24 cellular contexts compared by ENCODE assay signal in genomic region chr4:171517883-171518282, GRCh38.
DNase-seq lines count a peak whose midpoint lies in the region; ATAC-seq, FAIRE-seq and TF ChIP-seq lines count a peak whose summit lies in the region.
"Had no signal": no experiment of that assay in that cellular context is flagged by ENCODE, and none has a peak within 500 bp of the region (broad histone marks: within the 10 kb centered on the region; RNA-seq: fewer than 3 reads in every experiment).

No MANE protein-coding gene starts in this region.

- H2BK5ac ChIP-seq in neuronal stem cell (ENCODE audit: low read length) = no peak overlapping the region

- no peak overlapping the region for H4K91ac ChIP-seq in neuronal stem cell (ENCODE audit: low read depth, low read length, poor library complexity)

- no peak overlapping the region for H3K23ac ChIP-seq in neuronal stem cell (ENCODE audit: low read depth, low read length, poor library complexity)

- TF ChIP-seq CTCF in GM12865 (IDR thresholded peaks at IDR 0.05; ENCODE audit: insufficient read depth, low read depth, low read length, missing control alignments) (no peak), SU-DHL-6 (IDR thresholded peaks at IDR 0.05; ENCODE audit: insufficient read depth, low read length, poor library complexity, severe bottlenecking) (no peak), mesothelial cell of epicardium (IDR thresholded peaks at IDR 0.05; ENCODE audit: unreplicated experiment) (no peak)

- DNase-seq in GM12865 (ENCODE audit: low read depth) = peak; percentile 25
- no peak for DNase-seq in neuronal stem cell (ENCODE audit: low spot score)
- no peak for DNase-seq in RCC 7860 (ENCODE audit: low spot score)
- DNase-seq in mesothelial cell of epicardium (ENCODE audit: low spot score in 2 of 2, unreplicated experiment in 2 of 2) = no peak
- DNase-seq: 8988T; ACHN; BE2C; CD4-positive, alpha-beta memory T cell; CD4-positive, CD25-positive, alpha-beta regulatory T cell; CD8-positive, alpha-beta memory T cell; COR-L47; DMS 273 treated with DMSO at 0.1 percent for 48 hours; DMS153; DMS53; DMS79; DND-41; EL had no signal

- no peak overlapping the region for H2AK5ac ChIP-seq in neuronal stem cell (ENCODE audit: low read depth, low read length)

- no peaks in the 10 kb centered on the region for H3K9me3 ChIP-seq in SU-DHL-6 (ENCODE audit: insufficient read depth, low read length)
- H3K9me3 ChIP-seq in neuronal stem cell (replicated peaks in 1 of 2; ENCODE audit: control insufficient read depth in 2 of 2, insufficient read depth in 1 of 2, low read depth in 1 of 2, low read length in 2 of 2) = no peaks in the 10 kb centered on the region
- H3K9me3 ChIP-seq: BE2C, BLaER1 had no signal

- H3K27me3 ChIP-seq in SU-DHL-6 (ENCODE audit: low read length) = no peaks in the 10 kb centered on the region
- H3K27me3 ChIP-seq in neuronal stem cell (ENCODE audit: control insufficient read depth in 3 of 3, insufficient read depth in 3 of 3, low read depth in 1 of 3, low read length in 3 of 3) = no peaks in the 10 kb centered on the region
- H3K27me3 ChIP-seq: BE2C, BLaER1 had no signal

- no CpG with 5 or more reads among the region's 1 CpG for WGBS in neuronal stem cell (ENCODE audit: extremely low coverage in 2 of 2, insufficient read length in 2 of 2, insufficient replicate concordance in 1 of 2), 2 donors

- H4K8ac ChIP-seq in neuronal stem cell (ENCODE audit: low read depth, low read length) = no peak overlapping the region

- no peak overlapping the region for H3K27ac ChIP-seq in SU-DHL-6 (ENCODE audit: low read depth, low read length)
- H3K27ac ChIP-seq in neuronal stem cell (replicated peaks; ENCODE audit: low read length) = no peak overlapping the region
- H3K27ac ChIP-seq: BLaER1, C4-2B had no signal

- no peaks in the 10 kb centered on the region for H3K79me2 ChIP-seq in SU-DHL-6 (ENCODE audit: insufficient read depth, low read length)

- H2BK120ac ChIP-seq in neuronal stem cell (ENCODE audit: low read depth, low read length) = no peak overlapping the region

- no peak overlapping the region for H2BK15ac ChIP-seq in neuronal stem cell (ENCODE audit: low read length)

- no peaks in the 10 kb centered on the region for H4K20me1 ChIP-seq in SU-DHL-6 (ENCODE audit: low read depth, low read length)
- H4K20me1 ChIP-seq: BLaER1 had no signal

- no peak overlapping the region for H3K4me2 ChIP-seq in SU-DHL-6 (ENCODE audit: low read depth, low read length, poor library complexity, severe bottlenecking)
- H3K4me2 ChIP-seq in neuronal stem cell (ENCODE audit: insufficient read depth, low read length, poor library complexity, severe bottlenecking) = no peak overlapping the region
- H3K4me2 ChIP-seq: BLaER1 had no signal

- H3K9me3 Mint-ChIP-seq in mesothelial cell of epicardium = peaks cover 4% of the 10 kb centered on the region

- H3K4me3 Mint-ChIP-seq in mesothelial cell of epicardium = no peak overlapping the region
- H3K4me3 Mint-ChIP-seq: CD4-positive, CD25-positive, alpha-beta regulatory T cell; CD8-positive, alpha-beta memory T cell had no signal

- no peaks in the 10 kb centered on the region for H3K9me2 ChIP-seq in SU-DHL-6 (replicated peaks; ENCODE audit: insufficient read depth, low read length)

- no peak overlapping the region for H3K27ac Mint-ChIP-seq in mesothelial cell of epicardium
- H3K27ac Mint-ChIP-seq: CD4-positive, alpha-beta memory T cell; CD4-positive, CD25-positive, alpha-beta regulatory T cell; CD8-positive, alpha-beta memory T cell had no signal

- no peak for FAIRE-seq in RCC 7860 (lab: Jason Lieb, UNC)
- FAIRE-seq: A204.1, GM12892, GM18507 had no signal

- no peaks in the 10 kb centered on the region for H3K36me3 Mint-ChIP-seq in mesothelial cell of epicardium
- H3K36me3 Mint-ChIP-seq: CD4-positive, alpha-beta memory T cell; CD4-positive, CD25-positive, alpha-beta regulatory T cell; CD8-positive, alpha-beta memory T cell had no signal

- peak overlapping the region; percentile 5 for H2AFZ ChIP-seq in SU-DHL-6 (ENCODE audit: low read depth, low read length, severe bottlenecking)
- peak overlapping the region; percentile 22 for H2AFZ ChIP-seq in neuronal stem cell (ENCODE audit: low read length)

- H3K9ac ChIP-seq in SU-DHL-6 (ENCODE audit: low read length) (no peak overlapping the region), neuronal stem cell (ENCODE audit: low read depth, low read length, poor library complexity) (no peak overlapping the region)
- H3K9ac ChIP-seq: BLaER1 had no signal

- H3K27me3 Mint-ChIP-seq in mesothelial cell of epicardium (ENCODE audit: low read depth) = no peaks in the 10 kb centered on the region
- H3K27me3 Mint-ChIP-seq: CD4-positive, alpha-beta memory T cell; CD4-positive, CD25-positive, alpha-beta regulatory T cell; CD8-positive, alpha-beta memory T cell had no signal

- no peaks in the 10 kb centered on the region for H3K79me1 ChIP-seq in neuronal stem cell (ENCODE audit: low read depth, low read length)

- H3F3A ChIP-seq in SU-DHL-6 (ENCODE audit: insufficient read depth) = no peaks in the 10 kb centered on the region

- no peak overlapping the region for H3K4ac ChIP-seq in neuronal stem cell (ENCODE audit: low read length)

- H3K4me3 ChIP-seq in GM12865 (ENCODE audit: low read depth, low read length) (no peak overlapping the region), SU-DHL-6 (ENCODE audit: insufficient read depth, low read length, poor library complexity, severe bottlenecking) (no peak overlapping the region), neuronal stem cell (ENCODE audit: low read length in 2 of 2) (no peak overlapping the region)
- H3K4me3 ChIP-seq: BLaER1 had no signal

- H3K18ac ChIP-seq in neuronal stem cell (ENCODE audit: low read length) = no peak overlapping the region

- no peaks in the 10 kb centered on the region for H3K4me1 ChIP-seq in neuronal stem cell (ENCODE audit: control insufficient read depth in 2 of 2, insufficient read depth in 1 of 2, low read depth in 1 of 2, low read length in 2 of 2)
- H3K4me1 ChIP-seq: BE2C had no signal

- H2BK12ac ChIP-seq in neuronal stem cell (ENCODE audit: low read length) = no peak overlapping the region

- no peak for ATAC-seq in GM21737 (IDR thresholded peaks at IDR 0.05; ENCODE audit: unreplicated experiment)

- H3K36me3 ChIP-seq in SU-DHL-6 (ENCODE audit: low read length) (no peaks in the 10 kb centered on the region), neuronal stem cell (replicated peaks in 1 of 2; ENCODE audit: control insufficient read depth in 2 of 2, insufficient read depth in 2 of 2, low read length in 2 of 2) (no peaks in the 10 kb centered on the region)
- H3K36me3 ChIP-seq: BE2C, BLaER1 had no signal

- peaks cover 8% of the 10 kb centered on the region for H3K4me1 Mint-ChIP-seq in mesothelial cell of epicardium
- H3K4me1 Mint-ChIP-seq: CD4-positive, alpha-beta memory T cell; CD4-positive, CD25-positive, alpha-beta regulatory T cell; CD8-positive, alpha-beta memory T cell had no signal

- no peak overlapping the region for H3K14ac ChIP-seq in neuronal stem cell (ENCODE audit: low read length)
